21 cellular contexts compared by ENCODE assay signal in genomic region chr7:78037603-78038002, GRCh38.
"Had no signal": no experiment of that assay in that cellular context is flagged by ENCODE, and none has a peak within 500 bp of the region (broad histone marks: within the 10 kb centered on the region; RNA-seq: fewer than 3 reads in every experiment).

No MANE protein-coding gene starts in this region.

- FAIRE-seq: astrocyte had no signal

- H3K27ac ChIP-seq: colonic mucosa, esophagus muscularis mucosa, gastrocnemius medialis, left ventricle myocardium inferior, prostate gland had no signal

- H3K27me3 ChIP-seq: colonic mucosa, dorsolateral prefrontal cortex, esophagus muscularis mucosa, gastrocnemius medialis, thyroid gland had no signal

- H3K4me3 ChIP-seq: colonic mucosa, dorsolateral prefrontal cortex, esophagus muscularis mucosa, gastrocnemius medialis, left ventricle myocardium inferior, prostate gland, thyroid gland had no signal

- ATAC-seq: activated CD4-positive, alpha-beta T cell treated with anti-CD3 and anti-CD28 coated beads for 36 hours; activated T-cell treated with anti-CD3 and anti-CD28 coated beads, Interleukin-2, amount 50 U/mL, for 4 hours; effector memory CD8-positive, alpha-beta T cell; gastrocnemius medialis; naive thymus-derived CD8-positive, alpha-beta T cell had no signal

- H3K9me3 ChIP-seq: colonic mucosa, esophagus muscularis mucosa, gastrocnemius medialis, left ventricle myocardium inferior, prostate gland, thyroid gland had no signal

- H3K4me1 ChIP-seq: colonic mucosa, gastrocnemius medialis, left ventricle myocardium inferior, prostate gland had no signal

- DNase-seq: activated B cell treated with CpG ODN at 0.5 μM for 24 hours; activated CD4-positive, alpha-beta T cell treated with anti-CD3 and anti-CD28 coated beads for 36 hours; activated CD4-positive, alpha-beta T cell treated with anti-CD3 and anti-CD28 coated beads, Interleukin-2, amount 50 U/mL, for 4 hours; activated CD8-positive, alpha-beta memory T cell treated with anti-CD3 and anti-CD28 coated beads, Interleukin-2, amount 50 U/mL, for 48 hours; activated naive CD4-positive, alpha-beta T cell treated with Interleukin-2 at 50 U/mL for 16 hours; activated naive CD8-positive, alpha-beta T cell treated with anti-CD3 and anti-CD28 coated beads for 36 hours; activated T-cell treated with anti-CD3 and anti-CD28 coated beads, Interleukin-2, amount 50 U/mL, for 4 hours; colonic mucosa; dorsolateral prefrontal cortex; effector memory CD8-positive, alpha-beta T cell; gastrocnemius medialis; hippocampal formation; left ventricle myocardium inferior; naive thymus-derived CD8-positive, alpha-beta T cell; stimulated activated CD4-positive, alpha-beta T cell treated with anti-CD3 and anti-CD28 coated beads, Interleukin-4, amount 100 ng/mL, for 24 hours; stimulated activated naive CD4-positive, alpha-beta T cell treated with Interleukin-2 at 50 U/mL for 16 hours; T1000; thyroid gland had no signal

- H3K36me3 ChIP-seq: colonic mucosa, esophagus muscularis mucosa, gastrocnemius medialis, left ventricle myocardium inferior, prostate gland, thyroid gland had no signal
